In genomic region chr12:53983580-53984572, GRCh38 we compare ENCODE assay signal across 10 cellular contexts. TPM values are rescaled to one million over a fixed set of nuclear protein-coding genes. Genes with fewer than 3 reads are reported as not detected.
A peak's percentile ranks its signal among the peaks of the same experiment; 100 is the strongest.
DNase-seq lines count a peak whose midpoint lies in the region; ATAC-seq, FAIRE-seq and TF ChIP-seq lines count a peak whose summit lies in the region.
"Had no signal": no experiment of that assay in that cellular context is flagged by ENCODE, and none has a peak within 500 bp of the region (broad histone marks: within the 10 kb centered on the region; RNA-seq: fewer than 3 reads in every experiment).

No MANE protein-coding gene starts in this region.

- ATAC-seq in naive B cell (ENCODE audit: low read depth in 2 of 2) (no peak), HG02938 (IDR thresholded peaks at IDR 0.05; ENCODE audit: unreplicated experiment) (no peak), HG03175 (IDR thresholded peaks at IDR 0.05; ENCODE audit: unreplicated experiment) (no peak)

- H3K4me1 ChIP-seq in HEK293 (ENCODE audit: control insufficient read depth, insufficient read depth, low read length) = peaks cover 24% of the 10 kb centered on the region

- POLR2A ChIA-PET in HEK293 (lab: Yijun Ruan, JAX) = interaction anchor here (2.5 kb wide), 1 partner anchor 17 kb away, joined by 16 read pairs; the partner anchor contains the start of gene HOXC9

- DNase-seq in AML-193 (lab: John Stamatoyannopoulos, UW) = peak; percentile 56 to 63
- no peak for DNase-seq in activated T-helper 1 cell treated with anti-CD3 and anti-CD28 coated beads, Interleukin-12 subunit alpha, Interleukin-12 subunit beta, Interleukin-2, Interleukin-4 antibody, amounts not matched to agents 30 ng/mL and 10 ng/mL and 1 ng/mL, durations not matched to agents 14 hours and 24 hours and 36 hours (ENCODE audit: low spot score)
- DNase-seq in naive B cell = no peak
- DNase-seq in germinal center (ENCODE audit: low spot score) = no peak
- DNase-seq in urothelium cell line (ENCODE audit: low spot score) = no peak

- no peak for FAIRE-seq in urothelium cell line (lab: Jason Lieb, UNC)

- no peak overlapping the region for H3K4me3 Mint-ChIP-seq in activated T-helper 1 cell treated with anti-CD3 and anti-CD28 coated beads, Interleukin-12 subunit alpha, Interleukin-12 subunit beta, Interleukin-2, Interleukin-4 antibody, amounts not matched to agents 30 ng/mL and 10 ng/mL and 1 ng/mL, durations not matched to agents 14 hours and 24 hours and 36 hours
- peak overlapping the region in 7 of 8 donors; percentile 15 to 77 (median 35) for H3K4me3 Mint-ChIP-seq in naive B cell

- no peaks in the 10 kb centered on the region for H3K36me3 ChIP-seq in HEK293 (ENCODE audit: control insufficient read depth in 2 of 2, insufficient read depth in 1 of 2, low read length in 2 of 2)

- H3K27me3 Mint-ChIP-seq in activated T-helper 1 cell treated with anti-CD3 and anti-CD28 coated beads, Interleukin-12 subunit alpha, Interleukin-12 subunit beta, Interleukin-2, Interleukin-4 antibody, amounts not matched to agents 30 ng/mL and 10 ng/mL and 1 ng/mL, durations not matched to agents 14 hours and 24 hours and 36 hours (ENCODE audit: insufficient read depth) = peaks cover 93% of the 10 kb centered on the region
- peaks cover 73 to 93% (median 93%) of the 10 kb centered on the region in 3 donors for H3K27me3 Mint-ChIP-seq in naive B cell

- intact Hi-C loops in activated T-helper 1 cell treated with anti-CD3 and anti-CD28 coated beads, Interleukin-12 subunit alpha, Interleukin-12 subunit beta, Interleukin-2, Interleukin-4 antibody, amounts not matched to agents 30 ng/mL and 10 ng/mL and 1 ng/mL, durations not matched to agents 14 hours and 24 hours and 36 hours (cut with micrococcal nuclease) = loop anchor here (2.0 to 10.0 kb wide), 2 partner anchors 13 to 49 kb away; partner anchors contain the start of gene HOXC13

- CTCF ChIA-PET in HEK293 (lab: Yijun Ruan, JAX) = interaction anchor here (1.5 to 5.8 kb wide), 10 partner anchors 9 to 231 kb away, joined by 6 to 88 read pairs (median 12); partner anchors contain the start of genes HOXC9 and SMUG1

- no peak overlapping the region for H3K4me3 ChIP-seq in HEK293 (ENCODE audit: low read depth, low read length)

- peaks cover 8% of the 10 kb centered on the region for H3K4me1 Mint-ChIP-seq in activated T-helper 1 cell treated with anti-CD3 and anti-CD28 coated beads, Interleukin-12 subunit alpha, Interleukin-12 subunit beta, Interleukin-2, Interleukin-4 antibody, amounts not matched to agents 30 ng/mL and 10 ng/mL and 1 ng/mL, durations not matched to agents 14 hours and 24 hours and 36 hours (ENCODE audit: low read depth)
- H3K4me1 Mint-ChIP-seq in naive B cell = peaks cover 15 to 35% (median 30%) of the 10 kb centered on the region in 3 donors

- peak overlapping the region; percentile 61 for H3K27ac Mint-ChIP-seq in activated T-helper 1 cell treated with anti-CD3 and anti-CD28 coated beads, Interleukin-12 subunit alpha, Interleukin-12 subunit beta, Interleukin-2, Interleukin-4 antibody, amounts not matched to agents 30 ng/mL and 10 ng/mL and 1 ng/mL, durations not matched to agents 14 hours and 24 hours and 36 hours
- H3K27ac Mint-ChIP-seq in naive B cell = peak overlapping the region in 3 of 6 donors; percentile 51 to 92 (median 92)

- peaks cover 3% of the 10 kb centered on the region for H3K36me3 Mint-ChIP-seq in activated T-helper 1 cell treated with anti-CD3 and anti-CD28 coated beads, Interleukin-12 subunit alpha, Interleukin-12 subunit beta, Interleukin-2, Interleukin-4 antibody, amounts not matched to agents 30 ng/mL and 10 ng/mL and 1 ng/mL, durations not matched to agents 14 hours and 24 hours and 36 hours (ENCODE audit: low read depth)
- H3K36me3 Mint-ChIP-seq in naive B cell = peaks cover 0 to 32% of the 10 kb centered on the region in 2 donors

- H3K9me3 ChIP-seq in HEK293 (ENCODE audit: control insufficient read depth, insufficient read depth, low read depth, low read length) = no peaks in the 10 kb centered on the region

- no peak for TF ChIP-seq CTCF in HEK293 (tag by site-specific recombination; IDR thresholded peaks at IDR 0.05)

- H3K9me3 Mint-ChIP-seq in activated T-helper 1 cell treated with anti-CD3 and anti-CD28 coated beads, Interleukin-12 subunit alpha, Interleukin-12 subunit beta, Interleukin-2, Interleukin-4 antibody, amounts not matched to agents 30 ng/mL and 10 ng/mL and 1 ng/mL, durations not matched to agents 14 hours and 24 hours and 36 hours = no peaks in the 10 kb centered on the region
- H3K9me3 Mint-ChIP-seq in naive B cell = peaks cover 0 to 32% (median 10%) of the 10 kb centered on the region in 7 donors

- H3K27ac ChIP-seq in HEK293 (ENCODE audit: extremely low read depth, low read depth, low read length) = peak overlapping the region; percentile 47; the same call in 1 of the 2 replicates
- H3K27ac ChIP-seq: GM23248 had no signal

TF ChIP-seq in HEK293, 187 proteins besides CTCF, POLR2A, EP300 and RAD21:
- TF ChIP-seq ZNF114 (tag by site-specific recombination; IDR thresholded peaks at IDR 0.05) (no peak), IKZF3 (tag by site-specific recombination; IDR thresholded peaks at IDR 0.05) (0 out of 2 replicates have a peak, but pooled peaks have one; percentile 7), ZNF248 (tag by site-specific recombination; IDR thresholded peaks at IDR 0.05) (no peak)
TF ChIP-seq in HEK293: peak in this region for 1.

RNA-seq across cellular contexts. Expression of gene HOXC10, which starts 1.1 kb away (rescaled TPM):
- total RNA-seq in activated T-helper 1 cell treated with anti-CD3 and anti-CD28 coated beads, Interleukin-12 subunit alpha, Interleukin-12 subunit beta, Interleukin-2, Interleukin-4 antibody, amounts not matched to agents 30 ng/mL and 10 ng/mL and 1 ng/mL, durations not matched to agents 14 hours and 24 hours and 36 hours = not detected in 2 replicates
- polyA plus RNA-seq in naive B cell (ENCODE audit: low read depth in 6 of 6) = not detected
- total RNA-seq: GM23248, left cardiac atrium had no signal
- polyA plus RNA-seq: GM23248 had no signal

RNA-seq across cellular contexts. Expression of gene HOTAIR, which starts 9.1 kb away (rescaled TPM):
- not detected in 2 replicates for total RNA-seq in activated T-helper 1 cell treated with anti-CD3 and anti-CD28 coated beads, Interleukin-12 subunit alpha, Interleukin-12 subunit beta, Interleukin-2, Interleukin-4 antibody, amounts not matched to agents 30 ng/mL and 10 ng/mL and 1 ng/mL, durations not matched to agents 14 hours and 24 hours and 36 hours
- polyA plus RNA-seq in naive B cell (ENCODE audit: low read depth in 6 of 6) = not detected
- total RNA-seq: GM23248, left cardiac atrium had no signal
- polyA plus RNA-seq: GM23248 had no signal

RNA-seq across cellular contexts. Expression of gene HOXC11, which starts 10.9 kb away (rescaled TPM):
- not detected in 2 replicates for total RNA-seq in activated T-helper 1 cell treated with anti-CD3 and anti-CD28 coated beads, Interleukin-12 subunit alpha, Interleukin-12 subunit beta, Interleukin-2, Interleukin-4 antibody, amounts not matched to agents 30 ng/mL and 10 ng/mL and 1 ng/mL, durations not matched to agents 14 hours and 24 hours and 36 hours
- polyA plus RNA-seq in naive B cell (ENCODE audit: low read depth in 6 of 6) = not detected
- total RNA-seq: GM23248, left cardiac atrium had no signal
- polyA plus RNA-seq: GM23248 had no signal

RNA-seq across cellular contexts. Expression of gene HOXC9, which starts 16.1 kb away (rescaled TPM):
- not detected in 2 replicates for total RNA-seq in activated T-helper 1 cell treated with anti-CD3 and anti-CD28 coated beads, Interleukin-12 subunit alpha, Interleukin-12 subunit beta, Interleukin-2, Interleukin-4 antibody, amounts not matched to agents 30 ng/mL and 10 ng/mL and 1 ng/mL, durations not matched to agents 14 hours and 24 hours and 36 hours
- not detected for polyA plus RNA-seq in naive B cell (ENCODE audit: low read depth in 6 of 6)
- total RNA-seq: left cardiac atrium had no signal

RNA-seq across cellular contexts. Expression of gene HOXC8, which starts 24.9 kb away (rescaled TPM):
- not detected in 2 replicates for total RNA-seq in activated T-helper 1 cell treated with anti-CD3 and anti-CD28 coated beads, Interleukin-12 subunit alpha, Interleukin-12 subunit beta, Interleukin-2, Interleukin-4 antibody, amounts not matched to agents 30 ng/mL and 10 ng/mL and 1 ng/mL, durations not matched to agents 14 hours and 24 hours and 36 hours
- not detected for polyA plus RNA-seq in naive B cell (ENCODE audit: low read depth in 6 of 6)
- total RNA-seq: left cardiac atrium had no signal

Comparison
In these comparisons a context has a peak if more than half of its experiments do, and no peak if none do; other contexts are left out.
1. DNase-seq: peak in AML-193 (2 of 2); none in activated T-helper 1 cell treated with anti-CD3 and anti-CD28 coated beads, Interleukin-12 subunit alpha, Interleukin-12 subunit beta, Interleukin-2, Interleukin-4 antibody, amounts not matched to agents 30 ng/mL and 10 ng/mL and 1 ng/mL, durations not matched to agents 14 hours and 24 hours and 36 hours (single experiment), naive B cell (single experiment), germinal center (single experiment) and urothelium cell line (single experiment).